ENCODE assay signal across 16 cellular contexts in the genomic region with DNA sequence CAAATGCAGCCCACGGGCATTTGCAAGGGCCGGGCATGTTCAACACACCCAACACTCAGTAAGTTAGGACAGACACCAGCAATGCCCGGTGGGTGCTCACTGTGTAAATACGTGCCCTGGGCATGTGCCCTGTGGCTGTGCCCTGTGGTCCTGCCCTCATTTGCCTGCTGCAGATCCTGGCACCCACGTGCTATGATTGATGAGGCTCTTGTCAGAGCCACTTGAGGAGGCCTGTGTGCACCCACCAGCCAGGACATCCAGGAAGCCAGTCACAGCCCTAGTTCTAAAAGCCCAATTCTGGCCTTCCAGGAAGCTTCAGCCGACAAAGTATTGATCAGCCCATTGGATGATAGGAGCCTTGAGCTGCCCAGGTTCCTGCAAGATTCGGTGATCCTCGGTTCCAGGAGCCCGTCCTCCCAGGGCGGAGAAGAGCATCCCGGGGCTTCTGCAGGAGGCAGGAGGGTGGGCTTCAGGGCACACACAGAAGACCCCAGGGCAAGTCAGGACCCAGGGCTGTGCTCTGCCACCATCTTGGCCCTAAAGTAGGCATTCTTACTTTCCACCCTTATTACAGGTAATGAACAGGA.
DNase-seq lines count a peak whose midpoint lies in the region; TF ChIP-seq lines count a peak whose summit lies in the region.
"Had no signal": no experiment of that assay in that cellular context is flagged by ENCODE, and none has a peak within 500 bp of the region (broad histone marks: within the 10 kb centered on the region; RNA-seq: fewer than 3 reads in every experiment).

No MANE protein-coding gene starts in this region.

- H2AFZ ChIP-seq in GM23248, result no peak overlapping the region

- 72 to 92% (median 82%) methylated on average over 6 to 11 of the region's 11 CpGs for WGBS in spleen, 5 donors
- WGBS in GM23248 (ENCODE audit: low coverage in 1 of 2, low lambda C conversion rate in 2 of 2, missing lambda C conversion rate in 2 of 2), 2 experiments, result 52 to 56% methylated on average over 10 to 11 of the region's 11 CpGs

- in situ Hi-C loops in GM23248 (cut with MboI), result loop anchor here (25.0 kb wide), 1 partner anchor 392 kb away; no protein-coding TSS in a partner anchor

- H3F3A ChIP-seq in GM23248 (ENCODE audit: insufficient read depth), result no peaks in the 10 kb centered on the region

- H3K27ac ChIP-seq in SJCRH30 (peak overlapping the region; percentile 65), spleen (no peak overlapping the region), GM23248 (no peak overlapping the region)
- H3K27ac ChIP-seq: KMS-11 had no signal

- intact Hi-C loops in spleen (cut with DNase I; ENCODE audit: low total_unique reads), result no loop called here

- H3K79me2 ChIP-seq in GM23248 (ENCODE audit: insufficient read depth), result no peaks in the 10 kb centered on the region

- no peak overlapping the region for H3K9ac ChIP-seq in GM23248
- H3K9ac ChIP-seq: KMS-11 had no signal

- H3K9me3 ChIP-seq in SJCRH30 (replicated peaks), result peaks cover 5% of the 10 kb centered on the region; the same call in 1 of the 2 replicates
- no peaks in the 10 kb centered on the region for H3K9me3 ChIP-seq in spleen
- H3K9me3 ChIP-seq in GM23248 (ENCODE audit: low read depth), result no peaks in the 10 kb centered on the region

- H3K4me3 ChIP-seq in SJCRH30 (no peak overlapping the region), spleen (no peak overlapping the region), GM23248 (no peak overlapping the region)

- DNase-seq in activated CD8-positive, alpha-beta memory T cell treated with anti-CD3 and anti-CD28 coated beads, Interleukin-2, amount 50 U/mL, for 48 hours, result peak; percentile 28
- no peak for DNase-seq in activated CD8-positive, alpha-beta memory T cell treated with anti-CD3 and anti-CD28 coated beads for 24 hours
- DNase-seq in SJCRH30 (no peak), mesenteric fat pad (ENCODE audit: low spot score) (peak; percentile 86), spleen (peak; percentile 38), GM23248 (no peak), HPDE6-E6E7 (ENCODE audit: extremely low spot score) (no peak)
- DNase-seq in activated CD4-positive, alpha-beta T cell treated with anti-CD3 and anti-CD28 coated beads for 1 hour, result no peak
- DNase-seq: C1 segment of cervical spinal cord, GF-D8, NCI-H1048, NCI-H1436 treated with DMSO at 0.1 percent for 48 hours, NCI-H2029 treated with DMSO at 0.1 percent for 48 hours, NCI-H2227 treated with DMSO at 0.1 percent for 48 hours, RPMI8226 had no signal

- no peak for TF ChIP-seq CTCF in spleen (IDR thresholded peaks at IDR 0.05 in 8 of 11, conservative IDR thresholded peaks at IDR 0.05 in 3 of 11)

- H3K36me3 ChIP-seq in SJCRH30, result no peaks in the 10 kb centered on the region
- no peaks in the 10 kb centered on the region for H3K36me3 ChIP-seq in spleen
- no peaks in the 10 kb centered on the region for H3K36me3 ChIP-seq in GM23248 (ENCODE audit: low read depth)

- no peaks in the 10 kb centered on the region for H4K20me1 ChIP-seq in GM23248 (ENCODE audit: insufficient read depth)

- H3K9me2 ChIP-seq in GM23248 (ENCODE audit: insufficient read depth), result no peaks in the 10 kb centered on the region

- H3K27me3 ChIP-seq in SJCRH30 (no peaks in the 10 kb centered on the region), spleen (replicated peaks in 1 of 7) (peaks cover 0 to 38% (median 0%) of the 10 kb centered on the region in 7 donors), GM23248 (replicated peaks; ENCODE audit: insufficient read depth) (peaks cover 7% of the 10 kb centered on the region; the same call in 1 of the 2 replicates)

- no peak for TF ChIP-seq POLR2A in spleen (IDR thresholded peaks at IDR 0.05)

- peaks cover 38% of the 10 kb centered on the region for H3K4me1 ChIP-seq in SJCRH30
- no peaks in the 10 kb centered on the region for H3K4me1 ChIP-seq in spleen
- H3K4me1 ChIP-seq in GM23248 (ENCODE audit: insufficient read depth), result no peaks in the 10 kb centered on the region

- H3K4me2 ChIP-seq in GM23248 (ENCODE audit: unreplicated experiment), result no peak overlapping the region
- H3K4me2 ChIP-seq: KMS-11 had no signal

Comparison
In these comparisons a context has a peak if more than half of its experiments do, and no peak if none do; other contexts are left out.
1. DNase-seq: peak in activated CD8-positive, alpha-beta memory T cell treated with anti-CD3 and anti-CD28 coated beads, Interleukin-2, amount 50 U/mL, for 48 hours (single experiment), mesenteric fat pad (single experiment) and spleen (single experiment); none in activated CD8-positive, alpha-beta memory T cell treated with anti-CD3 and anti-CD28 coated beads for 24 hours (single experiment), SJCRH30 (0 of 2), activated CD4-positive, alpha-beta T cell treated with anti-CD3 and anti-CD28 coated beads for 1 hour (single experiment), GM23248 (single experiment) and HPDE6-E6E7 (single experiment).